Comparison of ENCODE assay signal across 23 cellular contexts in genomic region chr6:143233563-143234285, GRCh38.
DNase-seq lines count a peak whose midpoint lies in the region; FAIRE-seq and TF ChIP-seq lines count a peak whose summit lies in the region.
"Had no signal": no experiment of that assay in that cellular context is flagged by ENCODE, and none has a peak within 500 bp of the region (broad histone marks: within the 10 kb centered on the region; RNA-seq: fewer than 3 reads in every experiment).

No MANE protein-coding gene starts in this region.

- no peak overlapping the region for H2AFZ ChIP-seq in astrocyte (ENCODE audit: low read depth, low read length)

- FAIRE-seq in astrocyte (lab: Jason Lieb, UNC): peak; percentile 29
- FAIRE-seq: GM12892 had no signal

- H3K27ac ChIP-seq in astrocyte (ENCODE audit: low read depth, low read length): no peak overlapping the region
- H3K27ac ChIP-seq: body of pancreas, C4-2B, right lobe of liver, RWPE1 had no signal

- H3K27me3 ChIP-seq in astrocyte (ENCODE audit: insufficient read depth, low read length): no peaks in the 10 kb centered on the region
- H3K27me3 ChIP-seq: body of pancreas, MG63, right lobe of liver had no signal

- H3K27me3 Mint-ChIP-seq in astrocyte (ENCODE audit: low read depth, unreplicated experiment): no peaks in the 10 kb centered on the region
- H3K27me3 Mint-ChIP-seq: activated naive CD8-positive, alpha-beta T cell treated with anti-CD3 and anti-CD28 coated beads for 36 hours; memory B cell; type B pancreatic cell had no signal

- no peak for TF ChIP-seq RAD21 in Ishikawa (IDR thresholded peaks at IDR 0.05; ENCODE audit: low read depth)

- TF ChIP-seq CTCF in astrocyte (IDR thresholded peaks at IDR 0.05; ENCODE audit: insufficient read depth, low read depth, low read length): no peak

- H3K27ac Mint-ChIP-seq in astrocyte (ENCODE audit: unreplicated experiment): no peak overlapping the region
- H3K27ac Mint-ChIP-seq: activated CD8-positive, alpha-beta T cell treated with anti-CD3 and anti-CD28 coated beads, Interleukin-2, amount 10 ng/mL, durations not matched to agents 7 days and 5 days; activated naive CD8-positive, alpha-beta T cell treated with anti-CD3 and anti-CD28 coated beads for 36 hours; memory B cell; T-helper 1 cell treated with Interleukin-12 subunit alpha and Interleukin-12 subunit beta and Interleukin-4 antibody, amounts not matched to agents 30 μg/mL and 1 μg/mL, for 36 hours; type B pancreatic cell had no signal

- no peak for TF ChIP-seq EP300 in Ishikawa (IDR thresholded peaks at IDR 0.05; ENCODE audit: borderline replicate concordance)

- H3K4me2 ChIP-seq in astrocyte (ENCODE audit: low read length): no peak overlapping the region

- DNase-seq in astrocyte (ENCODE audit: low read depth) (no peak), iPS-NIHi11 (ENCODE audit: low spot score) (peak; percentile 44), renal cortical epithelial cell (ENCODE audit: low read depth) (peak; percentile 12), NOMO-1 (lab: John Stamatoyannopoulos, UW; ENCODE audit: unreplicated experiment in 2 of 2) (no peak), RKO (ENCODE audit: low spot score) (no peak), NCI-H510A (lab: John Stamatoyannopoulos, UW) (no peak)
- DNase-seq: activated CD4-positive, alpha-beta T cell treated with anti-CD3 and anti-CD28 coated beads for 1 hour; activated effector memory CD4-positive, alpha-beta T cell treated with Interleukin-2 at 50 U/mL for 16 hours; NCI-H2029 treated with DMSO at 0.1 percent for 48 hours; NCI-H2227 treated with DMSO at 0.1 percent for 48 hours; NCI-H774 had no signal

- H4K20me1 ChIP-seq in astrocyte (ENCODE audit: insufficient read depth, low read length): no peaks in the 10 kb centered on the region

- no peak overlapping the region for H3K4me3 ChIP-seq in astrocyte (ENCODE audit: insufficient read depth, low read depth, low read length)
- H3K4me3 ChIP-seq: body of pancreas, MG63, right lobe of liver had no signal

- H3K4me1 ChIP-seq in astrocyte (ENCODE audit: insufficient read depth, low read length): no peaks in the 10 kb centered on the region
- H3K4me1 ChIP-seq: body of pancreas had no signal

- no peaks in the 10 kb centered on the region for H3K36me3 Mint-ChIP-seq in astrocyte (ENCODE audit: low read depth, unreplicated experiment)
- H3K36me3 Mint-ChIP-seq: type B pancreatic cell had no signal

- H3K79me2 ChIP-seq in astrocyte (ENCODE audit: insufficient read depth, low read length): no peaks in the 10 kb centered on the region

- no peak overlapping the region for H3K9ac ChIP-seq in astrocyte (ENCODE audit: low read length)

- H3K4me3 Mint-ChIP-seq in astrocyte (ENCODE audit: unreplicated experiment): no peak overlapping the region
- H3K4me3 Mint-ChIP-seq: activated CD8-positive, alpha-beta T cell treated with anti-CD3 and anti-CD28 coated beads, Interleukin-2, amount 10 ng/mL, durations not matched to agents 7 days and 5 days; activated naive CD8-positive, alpha-beta T cell treated with anti-CD3 and anti-CD28 coated beads for 36 hours; memory B cell; T-helper 1 cell treated with Interleukin-12 subunit alpha and Interleukin-12 subunit beta and Interleukin-4 antibody, amounts not matched to agents 30 μg/mL and 1 μg/mL, for 36 hours; type B pancreatic cell had no signal

- no peaks in the 10 kb centered on the region for H3K4me1 Mint-ChIP-seq in astrocyte (ENCODE audit: low read depth, unreplicated experiment)
- H3K4me1 Mint-ChIP-seq: activated naive CD8-positive, alpha-beta T cell treated with anti-CD3 and anti-CD28 coated beads for 36 hours; memory B cell had no signal

- no peaks in the 10 kb centered on the region for H3K9me3 ChIP-seq in astrocyte (ENCODE audit: insufficient read depth, low read depth, low read length)
- H3K9me3 ChIP-seq: body of pancreas, MG63, right lobe of liver had no signal

- H3K9me3 Mint-ChIP-seq in astrocyte (ENCODE audit: unreplicated experiment): no peaks in the 10 kb centered on the region
- H3K9me3 Mint-ChIP-seq: activated naive CD8-positive, alpha-beta T cell treated with anti-CD3 and anti-CD28 coated beads for 36 hours; memory B cell; T-helper 1 cell treated with Interleukin-12 subunit alpha and Interleukin-12 subunit beta and Interleukin-4 antibody, amounts not matched to agents 30 μg/mL and 1 μg/mL, for 36 hours; type B pancreatic cell had no signal

- no peaks in the 10 kb centered on the region for H3K36me3 ChIP-seq in astrocyte (ENCODE audit: insufficient read depth, low read length)
- H3K36me3 ChIP-seq: MG63, right lobe of liver had no signal

TF ChIP-seq in Ishikawa, 13 proteins besides CTCF, POLR2A, EP300 and RAD21:
- TF ChIP-seq ZBTB7A (IDR thresholded peaks at IDR 0.05; ENCODE audit: low read depth): no peak
- no peak for TF ChIP-seq YY1 (IDR thresholded peaks at IDR 0.05; ENCODE audit: low read depth)
- TF ChIP-seq NFIC (IDR thresholded peaks at IDR 0.05): no peak
- peak; percentile 66 for TF ChIP-seq REST (IDR thresholded peaks at IDR 0.05; ENCODE audit: low read depth)
- no peak for TF ChIP-seq CREB1 (IDR thresholded peaks at IDR 0.05; ENCODE audit: low read depth)
- TF ChIP-seq FOXM1 (IDR thresholded peaks at IDR 0.05; ENCODE audit: borderline replicate concordance, low read depth): no peak
- TF ChIP-seq MAX (IDR thresholded peaks at IDR 0.05): no peak
- no peak for TF ChIP-seq TEAD4 (IDR thresholded peaks at IDR 0.05)

Comparison
In these comparisons a context has a peak if more than half of its experiments do, and no peak if none do; other contexts are left out.
1. DNase-seq: peak in iPS-NIHi11 (single experiment) and renal cortical epithelial cell (single experiment); none in astrocyte (single experiment), NOMO-1 (0 of 2), RKO (single experiment) and NCI-H510A (single experiment).